17 cellular contexts compared by ENCODE assay signal in the genomic region with DNA sequence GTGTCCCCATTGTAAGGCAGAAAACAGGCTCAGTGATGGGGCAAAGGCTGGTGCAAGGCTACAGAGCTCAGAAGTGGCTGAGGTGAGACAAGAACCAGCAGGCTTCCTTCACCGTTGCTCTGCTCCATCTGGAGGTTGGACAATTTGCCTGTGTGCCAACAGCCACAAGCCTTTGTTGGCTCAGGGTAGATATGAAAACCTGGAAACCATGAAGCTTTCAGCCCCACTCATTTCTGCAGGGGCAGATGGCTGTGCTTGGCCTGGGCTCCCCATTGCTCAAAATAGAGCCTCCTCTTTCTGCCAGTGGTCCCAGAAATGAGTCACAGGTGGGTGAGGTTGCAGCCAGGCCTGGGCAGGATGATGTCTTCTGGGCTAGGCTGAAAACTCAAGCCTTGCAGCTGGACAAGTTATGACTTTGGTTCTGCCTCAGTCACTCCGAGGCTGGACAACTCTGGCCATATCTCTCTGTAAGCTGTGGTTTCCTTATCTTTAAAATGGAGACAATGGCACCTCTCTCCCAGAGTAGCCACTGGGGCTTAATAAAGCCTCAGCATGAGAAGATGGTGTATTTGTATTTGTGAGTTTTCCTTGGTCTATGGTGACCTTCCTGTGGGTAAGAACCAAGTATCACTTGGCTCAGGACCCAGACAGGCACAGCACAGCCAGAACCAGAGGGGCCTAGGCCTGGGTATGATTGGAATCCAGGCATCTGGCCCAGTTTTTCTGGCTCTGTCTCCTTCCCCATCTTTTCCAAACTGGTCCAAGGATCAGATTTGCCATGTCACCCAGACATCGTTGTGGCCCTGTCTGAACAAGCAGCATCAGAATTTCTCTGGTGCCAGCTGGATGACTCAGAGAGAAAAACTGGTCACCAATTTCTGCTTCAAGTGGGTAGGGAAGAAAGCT. TPM values are rescaled to one million over a fixed set of nuclear protein-coding genes. Genes with fewer than 3 reads are reported as not detected.
A peak's percentile ranks its signal among the peaks of the same experiment; 100 is the strongest.
DNase-seq lines count a peak whose midpoint lies in the region; ATAC-seq, FAIRE-seq and TF ChIP-seq lines count a peak whose summit lies in the region.
"Had no signal": no experiment of that assay in that cellular context is flagged by ENCODE, and none has a peak within 500 bp of the region (broad histone marks: within the 10 kb centered on the region; RNA-seq: fewer than 3 reads in every experiment).

No MANE protein-coding gene starts in this region.

- POLR2A ChIA-PET in CD8-positive, alpha-beta T cell (lab: Charles Lee) = no interaction called here

- H3K4me1 ChIP-seq in sigmoid colon = peaks cover 0 to 54% (median 42%) of the 10 kb centered on the region in 4 donors
- peaks cover 19% of the 10 kb centered on the region for H3K4me1 ChIP-seq in CD8-positive, alpha-beta T cell (ENCODE audit: insufficient read depth, low read length)

- peaks cover 38% of the 10 kb centered on the region for H3K27me3 Mint-ChIP-seq in CD8-positive, alpha-beta T cell (ENCODE audit: low read depth)

- no peaks in the 10 kb centered on the region for H3K9me3 ChIP-seq in sigmoid colon
- no peaks in the 10 kb centered on the region for H3K9me3 ChIP-seq in CD8-positive, alpha-beta T cell (ENCODE audit: low read length)

- no peaks in the 10 kb centered on the region for H3K36me3 ChIP-seq in sigmoid colon
- H3K36me3 ChIP-seq in CD8-positive, alpha-beta T cell (ENCODE audit: insufficient read depth, low read length) = no peaks in the 10 kb centered on the region

- no peak overlapping the region for H3K4me3 ChIP-seq in sigmoid colon
- H3K4me3 ChIP-seq in CD8-positive, alpha-beta T cell (ENCODE audit: low read depth, low read length) = no peak overlapping the region

- intact Hi-C loops in sigmoid colon (cut with DNase I) = no loop called here
- intact Hi-C loops in CD8-positive, alpha-beta T cell (cut with DNase I, micrococcal nuclease) = loop anchor here in 1 of 2 experiments (1.0 kb wide), 1 partner anchor 12 kb away; no protein-coding TSS in a partner anchor

- H3K27ac ChIP-seq in sigmoid colon = peak overlapping the region; percentile 15 to 56 (median 40)
- H3K27ac ChIP-seq in CD8-positive, alpha-beta T cell (ENCODE audit: low read depth, low read length) = no peak overlapping the region
- H3K27ac ChIP-seq: VCaP had no signal

- no peaks in the 10 kb centered on the region for H3K9me3 Mint-ChIP-seq in CD8-positive, alpha-beta T cell
- H3K9me3 Mint-ChIP-seq: stimulated activated naive CD8-positive, alpha-beta T cell treated with anti-CD3 and anti-CD28 coated beads, Interleukin-15, Interleukin-2, amounts not matched to agents 100 ng/mL and 50 ng/mL, for 24 hours had no signal

- no peaks in the 10 kb centered on the region for H3K27me3 ChIP-seq in sigmoid colon
- peaks cover 11% of the 10 kb centered on the region for H3K27me3 ChIP-seq in CD8-positive, alpha-beta T cell (ENCODE audit: insufficient read depth, low read length)

- H3K4me3 Mint-ChIP-seq in CD8-positive, alpha-beta T cell = no peak overlapping the region
- H3K4me3 Mint-ChIP-seq: CD4-positive, CD25-positive, alpha-beta regulatory T cell; stimulated activated naive CD8-positive, alpha-beta T cell treated with anti-CD3 and anti-CD28 coated beads, Interleukin-15, Interleukin-2, amounts not matched to agents 100 ng/mL and 50 ng/mL, for 24 hours had no signal

- H3K36me3 Mint-ChIP-seq in CD8-positive, alpha-beta T cell = peaks cover 4% of the 10 kb centered on the region
- H3K36me3 Mint-ChIP-seq: CD4-positive, CD25-positive, alpha-beta regulatory T cell had no signal

- CTCF ChIA-PET in CD8-positive, alpha-beta T cell (lab: Charles Lee) = no interaction called here

- TF ChIP-seq EP300 in sigmoid colon (IDR thresholded peaks at IDR 0.05) = no peak

- TF ChIP-seq POLR2A in GM12892 (IDR thresholded peaks at IDR 0.05; ENCODE audit: low read depth, low read length) (no peak), erythroblast (IDR thresholded peaks at IDR 0.05; ENCODE audit: low read length) (no peak), sigmoid colon (IDR thresholded peaks at IDR 0.05) (no peak)

- H3K27ac Mint-ChIP-seq in CD8-positive, alpha-beta T cell = no peak overlapping the region
- H3K27ac Mint-ChIP-seq: CD4-positive, CD25-positive, alpha-beta regulatory T cell; stimulated activated naive CD8-positive, alpha-beta T cell treated with anti-CD3 and anti-CD28 coated beads, Interleukin-15, Interleukin-2, amounts not matched to agents 100 ng/mL and 50 ng/mL, for 24 hours had no signal

- no peak for FAIRE-seq in GM12892 (lab: Jason Lieb, UNC)
- FAIRE-seq: endothelial cell of umbilical vein had no signal

- TF ChIP-seq CTCF in sigmoid colon (IDR thresholded peaks at IDR 0.05) = no peak
- no peak for TF ChIP-seq CTCF in CD8-positive, alpha-beta T cell (IDR thresholded peaks at IDR 0.05)

- peak; percentile 0 for DNase-seq in GM12892 (ENCODE audit: insufficient read length)
- peak; percentile 17 for DNase-seq in RKO (ENCODE audit: low spot score)
- peak; percentile 67 to 69 for DNase-seq in erythroblast (lab: John Stamatoyannopoulos, UW)
- no peak for DNase-seq in sigmoid colon
- DNase-seq in GM19238 (ENCODE audit: insufficient read length, low spot score) = no peak
- DNase-seq in CD8-positive, alpha-beta T cell = no peak
- DNase-seq in NCI-H128 (lab: John Stamatoyannopoulos, UW; ENCODE audit: unreplicated experiment) = no peak
- DNase-seq in stimulated activated CD4-positive, alpha-beta T cell treated with anti-CD3 and anti-CD28 coated beads, Interleukin-4, amount 100 ng/mL, for 1 hour = no peak
- DNase-seq: aorta; CD4-positive, CD25-positive, alpha-beta regulatory T cell; NCI-H1048; NCI-H524 treated with DMSO at 0.1 percent for 48 hours; stimulated activated CD4-positive, alpha-beta T cell treated with anti-CD3 and anti-CD28 coated beads, Interleukin-4, amount 100 ng/mL, for 24 hours had no signal

- WGBS in sigmoid colon, 2 donors = 68 to 76% methylated on average over 3 of the region's 3 CpGs

- H3K4me1 Mint-ChIP-seq in CD8-positive, alpha-beta T cell (ENCODE audit: low read depth) = peaks cover 11% of the 10 kb centered on the region

- ATAC-seq in CD8-positive, alpha-beta T cell = no peak
- ATAC-seq: Right ventricle myocardium inferior had no signal

RNA-seq across cellular contexts. Expression of gene ZNF273, which starts 12.1 kb away (rescaled TPM):
- 6.1 TPM for polyA plus RNA-seq in GM12892 (2012; ENCODE audit: missing spikeins)
- 10 to 100 TPM in 1 of 4 donors, 1 to 10 TPM in 3; 7.5 to 38.2 (median 9.6) TPM for total RNA-seq in sigmoid colon
- 1 to 10 TPM; 1.2 to 3.7 (median 1.4) TPM for polyA plus RNA-seq in sigmoid colon
- total RNA-seq in CD8-positive, alpha-beta T cell = 1 to 10 TPM; 8.7 to 9.9 TPM

Comparison
In these comparisons a context has a peak if more than half of its experiments do, and no peak if none do; other contexts are left out.
1. DNase-seq: peak in GM12892 (single experiment), RKO (single experiment) and erythroblast (2 of 2); none in sigmoid colon (single experiment), GM19238 (single experiment), CD8-positive, alpha-beta T cell (0 of 7), NCI-H128 (single experiment) and stimulated activated CD4-positive, alpha-beta T cell treated with anti-CD3 and anti-CD28 coated beads, Interleukin-4, amount 100 ng/mL, for 1 hour (single experiment).